In the genomic region with DNA sequence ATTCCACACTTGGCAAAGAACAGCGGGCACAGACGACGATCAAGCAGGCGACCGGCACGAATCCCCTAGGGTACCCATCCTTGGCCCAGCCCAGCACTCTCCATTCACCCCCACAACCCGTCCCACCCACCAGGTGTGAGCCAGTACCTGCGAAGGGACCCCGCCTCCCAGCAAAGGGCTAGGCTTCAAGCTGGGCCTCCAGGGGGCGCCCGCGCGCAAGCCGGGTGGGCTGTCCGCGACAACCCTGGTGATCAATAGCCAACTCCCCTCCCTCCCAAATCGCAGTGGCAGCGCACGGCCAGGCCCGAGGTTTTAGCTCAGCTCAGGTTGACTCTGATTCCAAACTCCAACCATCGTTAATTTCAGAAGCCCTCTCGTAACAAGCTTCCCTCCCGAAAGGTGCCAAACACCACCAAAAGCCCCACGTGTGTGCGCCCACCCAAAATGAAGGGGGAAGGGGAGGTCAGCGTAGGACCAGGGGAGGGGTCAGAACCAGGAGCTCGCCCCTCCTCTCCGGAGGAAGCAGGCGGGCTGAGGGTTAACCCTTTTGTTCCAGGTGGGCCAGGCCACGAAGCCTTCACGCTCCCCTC, we compare ENCODE assay signal across 1 cellular context.
TF ChIP-seq lines count a peak whose summit lies in the region.

No MANE protein-coding gene starts in this region.

TF ChIP-seq in HepG2, 621 proteins besides CTCF, POLR2A, EP300 and RAD21 (continued from another document and continues in another):
- TF ChIP-seq, protein P1, sequence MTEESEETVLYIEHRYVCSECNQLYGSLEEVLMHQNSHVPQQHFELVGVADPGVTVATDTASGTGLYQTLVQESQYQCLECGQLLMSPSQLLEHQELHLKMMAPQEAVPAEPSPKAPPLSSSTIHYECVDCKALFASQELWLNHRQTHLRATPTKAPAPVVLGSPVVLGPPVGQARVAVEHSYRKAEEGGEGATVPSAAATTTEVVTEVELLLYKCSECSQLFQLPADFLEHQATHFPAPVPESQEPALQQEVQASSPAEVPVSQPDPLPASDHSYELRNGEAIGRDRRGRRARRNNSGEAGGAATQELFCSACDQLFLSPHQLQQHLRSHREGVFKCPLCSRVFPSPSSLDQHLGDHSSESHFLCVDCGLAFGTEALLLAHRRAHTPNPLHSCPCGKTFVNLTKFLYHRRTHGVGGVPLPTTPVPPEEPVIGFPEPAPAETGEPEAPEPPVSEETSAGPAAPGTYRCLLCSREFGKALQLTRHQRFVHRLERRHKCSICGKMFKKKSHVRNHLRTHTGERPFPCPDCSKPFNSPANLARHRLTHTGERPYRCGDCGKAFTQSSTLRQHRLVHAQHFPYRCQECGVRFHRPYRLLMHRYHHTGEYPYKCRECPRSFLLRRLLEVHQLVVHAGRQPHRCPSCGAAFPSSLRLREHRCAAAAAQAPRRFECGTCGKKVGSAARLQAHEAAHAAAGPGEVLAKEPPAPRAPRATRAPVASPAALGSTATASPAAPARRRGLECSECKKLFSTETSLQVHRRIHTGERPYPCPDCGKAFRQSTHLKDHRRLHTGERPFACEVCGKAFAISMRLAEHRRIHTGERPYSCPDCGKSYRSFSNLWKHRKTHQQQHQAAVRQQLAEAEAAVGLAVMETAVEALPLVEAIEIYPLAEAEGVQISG (CRISPR knock-in tag; IDR thresholded peaks at IDR 0.05), result peak; percentile 59; the same call in 1 of the 2 replicates
- TF ChIP-seq, protein P2, sequence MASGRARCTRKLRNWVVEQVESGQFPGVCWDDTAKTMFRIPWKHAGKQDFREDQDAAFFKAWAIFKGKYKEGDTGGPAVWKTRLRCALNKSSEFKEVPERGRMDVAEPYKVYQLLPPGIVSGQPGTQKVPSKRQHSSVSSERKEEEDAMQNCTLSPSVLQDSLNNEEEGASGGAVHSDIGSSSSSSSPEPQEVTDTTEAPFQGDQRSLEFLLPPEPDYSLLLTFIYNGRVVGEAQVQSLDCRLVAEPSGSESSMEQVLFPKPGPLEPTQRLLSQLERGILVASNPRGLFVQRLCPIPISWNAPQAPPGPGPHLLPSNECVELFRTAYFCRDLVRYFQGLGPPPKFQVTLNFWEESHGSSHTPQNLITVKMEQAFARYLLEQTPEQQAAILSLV (CRISPR knock-in tag; IDR thresholded peaks at IDR 0.05; ENCODE audit: borderline replicate concordance), result peak; percentile 69; the same call in 1 of the 2 replicates
- peak; percentile 77 for TF ChIP-seq SPEN (CRISPR knock-in tag; IDR thresholded peaks at IDR 0.05; ENCODE audit: low read depth)
- TF ChIP-seq HMGA1 (CRISPR knock-in tag; conservative IDR thresholded peaks at IDR 0.05), result no peak
- TF ChIP-seq, protein P3, sequence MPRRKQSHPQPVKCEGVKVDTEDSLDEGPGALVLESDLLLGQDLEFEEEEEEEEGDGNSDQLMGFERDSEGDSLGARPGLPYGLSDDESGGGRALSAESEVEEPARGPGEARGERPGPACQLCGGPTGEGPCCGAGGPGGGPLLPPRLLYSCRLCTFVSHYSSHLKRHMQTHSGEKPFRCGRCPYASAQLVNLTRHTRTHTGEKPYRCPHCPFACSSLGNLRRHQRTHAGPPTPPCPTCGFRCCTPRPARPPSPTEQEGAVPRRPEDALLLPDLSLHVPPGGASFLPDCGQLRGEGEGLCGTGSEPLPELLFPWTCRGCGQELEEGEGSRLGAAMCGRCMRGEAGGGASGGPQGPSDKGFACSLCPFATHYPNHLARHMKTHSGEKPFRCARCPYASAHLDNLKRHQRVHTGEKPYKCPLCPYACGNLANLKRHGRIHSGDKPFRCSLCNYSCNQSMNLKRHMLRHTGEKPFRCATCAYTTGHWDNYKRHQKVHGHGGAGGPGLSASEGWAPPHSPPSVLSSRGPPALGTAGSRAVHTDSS (CRISPR knock-in tag; conservative IDR thresholded peaks at IDR 0.05), result no peak; the same call in 1 of the 2 replicates
- TF ChIP-seq, protein P4, sequence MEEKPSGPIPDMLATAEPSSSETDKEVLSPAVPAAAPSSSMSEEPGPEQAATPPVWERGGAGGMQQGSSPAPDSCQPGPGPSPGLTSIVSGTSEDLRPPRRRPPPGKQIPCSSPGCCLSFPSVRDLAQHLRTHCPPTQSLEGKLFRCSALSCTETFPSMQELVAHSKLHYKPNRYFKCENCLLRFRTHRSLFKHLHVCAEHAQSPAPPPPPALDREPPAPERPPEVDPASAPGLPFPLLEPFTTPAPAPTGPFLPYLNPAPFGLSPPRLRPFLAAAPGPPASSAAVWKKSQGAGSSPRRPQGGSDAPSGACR (CRISPR knock-in tag; IDR thresholded peaks at IDR 0.05), result peak; percentile 92
- peak; percentile 55; the same call in 1 of the 2 replicates for TF ChIP-seq ZBTB20 (CRISPR knock-in tag; IDR thresholded peaks at IDR 0.05; ENCODE audit: borderline replicate concordance, low read depth)
- TF ChIP-seq FOXK1 (CRISPR knock-in tag; IDR thresholded peaks at IDR 0.05; ENCODE audit: borderline replicate concordance, low read depth), result peak; percentile 57; the same call in 1 of the 2 replicates
- peak; percentile 95 for TF ChIP-seq ZNF550 (CRISPR knock-in tag; IDR thresholded peaks at IDR 0.05; ENCODE audit: borderline replicate concordance)
- TF ChIP-seq ZMAT3 (CRISPR knock-in tag; conservative IDR thresholded peaks at IDR 0.05), result peak; percentile 18; the same call in 1 of the 2 replicates
- TF ChIP-seq, protein P5, sequence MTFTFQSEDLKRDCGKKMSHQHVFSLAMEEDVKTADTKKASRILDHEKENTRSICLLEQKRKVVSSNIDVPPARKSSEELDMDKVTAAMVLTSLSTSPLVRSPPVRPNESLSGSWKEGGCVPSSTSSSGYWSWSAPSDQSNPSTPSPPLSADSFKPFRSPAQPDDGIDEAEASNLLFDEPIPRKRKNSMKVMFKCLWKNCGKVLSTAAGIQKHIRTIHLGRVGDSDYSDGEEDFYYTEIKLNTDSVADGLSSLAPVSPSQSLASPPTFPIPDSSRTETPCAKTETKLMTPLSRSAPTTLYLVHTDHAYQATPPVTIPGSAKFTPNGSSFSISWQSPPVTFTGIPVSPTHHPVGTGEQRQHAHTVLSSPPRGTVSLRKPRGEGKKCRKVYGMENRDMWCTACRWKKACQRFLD (CRISPR knock-in tag; IDR thresholded peaks at IDR 0.05; ENCODE audit: borderline replicate concordance), result peak; percentile 45; the same call in 1 of the 2 replicates
- TF ChIP-seq, protein P6, sequence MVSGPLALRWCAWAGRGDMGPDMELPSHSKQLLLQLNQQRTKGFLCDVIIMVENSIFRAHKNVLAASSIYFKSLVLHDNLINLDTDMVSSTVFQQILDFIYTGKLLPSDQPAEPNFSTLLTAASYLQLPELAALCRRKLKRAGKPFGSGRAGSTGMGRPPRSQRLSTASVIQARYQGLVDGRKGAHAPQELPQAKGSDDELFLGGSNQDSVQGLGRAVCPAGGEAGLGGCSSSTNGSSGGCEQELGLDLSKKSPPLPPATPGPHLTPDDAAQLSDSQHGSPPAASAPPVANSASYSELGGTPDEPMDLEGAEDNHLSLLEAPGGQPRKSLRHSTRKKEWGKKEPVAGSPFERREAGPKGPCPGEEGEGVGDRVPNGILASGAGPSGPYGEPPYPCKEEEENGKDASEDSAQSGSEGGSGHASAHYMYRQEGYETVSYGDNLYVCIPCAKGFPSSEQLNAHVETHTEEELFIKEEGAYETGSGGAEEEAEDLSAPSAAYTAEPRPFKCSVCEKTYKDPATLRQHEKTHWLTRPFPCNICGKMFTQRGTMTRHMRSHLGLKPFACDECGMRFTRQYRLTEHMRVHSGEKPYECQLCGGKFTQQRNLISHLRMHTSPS (CRISPR knock-in tag; IDR thresholded peaks at IDR 0.05; ENCODE audit: low read depth), result peak; percentile 71; the same call in 1 of the 2 replicates
- TF ChIP-seq ZFP41 (CRISPR knock-in tag; IDR thresholded peaks at IDR 0.05; ENCODE audit: borderline replicate concordance), result peak; percentile 72; the same call in 1 of the 2 replicates
- TF ChIP-seq TCF7 (IDR thresholded peaks at IDR 0.05; ENCODE audit: low read depth), result no peak
- TF ChIP-seq ZMYM3 (CRISPR knock-in tag; IDR thresholded peaks at IDR 0.05), result peak; percentile 83; the same call in 1 of the 2 replicates
- no peak for TF ChIP-seq REL (CRISPR knock-in tag; conservative IDR thresholded peaks at IDR 0.05)
- TF ChIP-seq, protein P7, sequence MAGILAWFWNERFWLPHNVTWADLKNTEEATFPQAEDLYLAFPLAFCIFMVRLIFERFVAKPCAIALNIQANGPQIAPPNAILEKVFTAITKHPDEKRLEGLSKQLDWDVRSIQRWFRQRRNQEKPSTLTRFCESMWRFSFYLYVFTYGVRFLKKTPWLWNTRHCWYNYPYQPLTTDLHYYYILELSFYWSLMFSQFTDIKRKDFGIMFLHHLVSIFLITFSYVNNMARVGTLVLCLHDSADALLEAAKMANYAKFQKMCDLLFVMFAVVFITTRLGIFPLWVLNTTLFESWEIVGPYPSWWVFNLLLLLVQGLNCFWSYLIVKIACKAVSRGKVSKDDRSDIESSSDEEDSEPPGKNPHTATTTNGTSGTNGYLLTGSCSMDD (CRISPR knock-in tag; IDR thresholded peaks at IDR 0.05), result no peak
- no peak for TF ChIP-seq ZNF850 (CRISPR knock-in tag; conservative IDR thresholded peaks at IDR 0.05)
- no peak for TF ChIP-seq ZNF136 (CRISPR knock-in tag; IDR thresholded peaks at IDR 0.05; ENCODE audit: low read depth)
- TF ChIP-seq, protein P8, sequence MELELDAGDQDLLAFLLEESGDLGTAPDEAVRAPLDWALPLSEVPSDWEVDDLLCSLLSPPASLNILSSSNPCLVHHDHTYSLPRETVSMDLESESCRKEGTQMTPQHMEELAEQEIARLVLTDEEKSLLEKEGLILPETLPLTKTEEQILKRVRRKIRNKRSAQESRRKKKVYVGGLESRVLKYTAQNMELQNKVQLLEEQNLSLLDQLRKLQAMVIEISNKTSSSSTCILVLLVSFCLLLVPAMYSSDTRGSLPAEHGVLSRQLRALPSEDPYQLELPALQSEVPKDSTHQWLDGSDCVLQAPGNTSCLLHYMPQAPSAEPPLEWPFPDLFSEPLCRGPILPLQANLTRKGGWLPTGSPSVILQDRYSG (CRISPR knock-in tag; IDR thresholded peaks at IDR 0.05), result peak; percentile 68; the same call in 1 of the 2 replicates
- TF ChIP-seq SAP130 (CRISPR knock-in tag; IDR thresholded peaks at IDR 0.05; ENCODE audit: low read depth), result peak; percentile 55; the same call in 1 of the 2 replicates
- 0 out of 2 replicates have a peak, but pooled peaks have one; percentile 63 for TF ChIP-seq ZNF335 (CRISPR knock-in tag; IDR thresholded peaks at IDR 0.05)
- TF ChIP-seq, protein P9, sequence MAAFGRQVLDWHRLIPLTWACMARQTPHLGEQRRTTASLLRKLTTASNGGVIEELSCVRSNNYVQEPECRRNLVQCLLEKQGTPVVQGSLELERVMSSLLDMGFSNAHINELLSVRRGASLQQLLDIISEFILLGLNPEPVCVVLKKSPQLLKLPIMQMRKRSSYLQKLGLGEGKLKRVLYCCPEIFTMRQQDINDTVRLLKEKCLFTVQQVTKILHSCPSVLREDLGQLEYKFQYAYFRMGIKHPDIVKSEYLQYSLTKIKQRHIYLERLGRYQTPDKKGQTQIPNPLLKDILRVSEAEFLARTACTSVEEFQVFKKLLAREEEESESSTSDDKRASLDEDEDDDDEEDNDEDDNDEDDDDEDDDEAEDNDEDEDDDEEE (CRISPR knock-in tag; IDR thresholded peaks at IDR 0.05), result peak; percentile 85; the same call in 1 of the 2 replicates
- TF ChIP-seq SOX13 (IDR thresholded peaks at IDR 0.05), result no peak
- peak in 1 of 2 experiments; percentile 30; a peak in 1 of 4 replicates for TF ChIP-seq SOX13 (CRISPR knock-in tag; conservative IDR thresholded peaks at IDR 0.05 in 1 of 2, IDR thresholded peaks at IDR 0.05 in 1 of 2)
- TF ChIP-seq ZNF460 (CRISPR knock-in tag; IDR thresholded peaks at IDR 0.05; ENCODE audit: borderline replicate concordance), result no peak; the same call in 1 of the 2 replicates
- TF ChIP-seq, protein P10, sequence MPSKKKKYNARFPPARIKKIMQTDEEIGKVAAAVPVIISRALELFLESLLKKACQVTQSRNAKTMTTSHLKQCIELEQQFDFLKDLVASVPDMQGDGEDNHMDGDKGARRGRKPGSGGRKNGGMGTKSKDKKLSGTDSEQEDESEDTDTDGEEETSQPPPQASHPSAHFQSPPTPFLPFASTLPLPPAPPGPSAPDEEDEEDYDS (CRISPR knock-in tag; IDR thresholded peaks at IDR 0.05), result peak; percentile 67; the same call in 1 of the 2 replicates
- 0 out of 2 replicates have a peak, but pooled peaks have one; percentile 41 for TF ChIP-seq ZNF749 (CRISPR knock-in tag; IDR thresholded peaks at IDR 0.05; ENCODE audit: borderline replicate concordance)
- TF ChIP-seq, protein P11, sequence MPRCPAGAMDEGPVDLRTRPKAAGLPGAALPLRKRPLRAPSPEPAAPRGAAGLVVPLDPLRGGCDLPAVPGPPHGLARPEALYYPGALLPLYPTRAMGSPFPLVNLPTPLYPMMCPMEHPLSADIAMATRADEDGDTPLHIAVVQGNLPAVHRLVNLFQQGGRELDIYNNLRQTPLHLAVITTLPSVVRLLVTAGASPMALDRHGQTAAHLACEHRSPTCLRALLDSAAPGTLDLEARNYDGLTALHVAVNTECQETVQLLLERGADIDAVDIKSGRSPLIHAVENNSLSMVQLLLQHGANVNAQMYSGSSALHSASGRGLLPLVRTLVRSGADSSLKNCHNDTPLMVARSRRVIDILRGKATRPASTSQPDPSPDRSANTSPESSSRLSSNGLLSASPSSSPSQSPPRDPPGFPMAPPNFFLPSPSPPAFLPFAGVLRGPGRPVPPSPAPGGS (CRISPR knock-in tag; IDR thresholded peaks at IDR 0.05), result peak; percentile 10; the same call in 1 of the 2 replicates
- no peak for TF ChIP-seq NR2F6 (IDR thresholded peaks at IDR 0.05)
- peak; percentile 45; the same call in 1 of the 2 replicates for TF ChIP-seq NR2F6 (CRISPR knock-in tag; IDR thresholded peaks at IDR 0.05)
- peak; percentile 90 for TF ChIP-seq HDAC1 (CRISPR knock-in tag; IDR thresholded peaks at IDR 0.05)
- TF ChIP-seq CBX2 (IDR thresholded peaks at IDR 0.05; ENCODE audit: low read depth, low read length), result no peak
- 0 out of 2 replicates have a peak, but pooled peaks have one; percentile 74 for TF ChIP-seq CBX2 (CRISPR knock-in tag; IDR thresholded peaks at IDR 0.05; ENCODE audit: low read depth)
- no peak for TF ChIP-seq EED (CRISPR knock-in tag; IDR thresholded peaks at IDR 0.05)
- peak; percentile 75 for TF ChIP-seq HOXA5 (CRISPR knock-in tag; IDR thresholded peaks at IDR 0.05)
- TF ChIP-seq, protein P12, sequence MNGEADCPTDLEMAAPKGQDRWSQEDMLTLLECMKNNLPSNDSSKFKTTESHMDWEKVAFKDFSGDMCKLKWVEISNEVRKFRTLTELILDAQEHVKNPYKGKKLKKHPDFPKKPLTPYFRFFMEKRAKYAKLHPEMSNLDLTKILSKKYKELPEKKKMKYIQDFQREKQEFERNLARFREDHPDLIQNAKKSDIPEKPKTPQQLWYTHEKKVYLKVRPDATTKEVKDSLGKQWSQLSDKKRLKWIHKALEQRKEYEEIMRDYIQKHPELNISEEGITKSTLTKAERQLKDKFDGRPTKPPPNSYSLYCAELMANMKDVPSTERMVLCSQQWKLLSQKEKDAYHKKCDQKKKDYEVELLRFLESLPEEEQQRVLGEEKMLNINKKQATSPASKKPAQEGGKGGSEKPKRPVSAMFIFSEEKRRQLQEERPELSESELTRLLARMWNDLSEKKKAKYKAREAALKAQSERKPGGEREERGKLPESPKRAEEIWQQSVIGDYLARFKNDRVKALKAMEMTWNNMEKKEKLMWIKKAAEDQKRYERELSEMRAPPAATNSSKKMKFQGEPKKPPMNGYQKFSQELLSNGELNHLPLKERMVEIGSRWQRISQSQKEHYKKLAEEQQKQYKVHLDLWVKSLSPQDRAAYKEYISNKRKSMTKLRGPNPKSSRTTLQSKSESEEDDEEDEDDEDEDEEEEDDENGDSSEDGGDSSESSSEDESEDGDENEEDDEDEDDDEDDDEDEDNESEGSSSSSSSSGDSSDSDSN (CRISPR knock-in tag; IDR thresholded peaks at IDR 0.05), result peak; percentile 76
- peak; percentile 32; the same call in 1 of the 2 replicates for TF ChIP-seq HMG20A (CRISPR knock-in tag; IDR thresholded peaks at IDR 0.05; ENCODE audit: borderline replicate concordance)
